12 cellular contexts compared by ENCODE assay signal in the genomic region with DNA sequence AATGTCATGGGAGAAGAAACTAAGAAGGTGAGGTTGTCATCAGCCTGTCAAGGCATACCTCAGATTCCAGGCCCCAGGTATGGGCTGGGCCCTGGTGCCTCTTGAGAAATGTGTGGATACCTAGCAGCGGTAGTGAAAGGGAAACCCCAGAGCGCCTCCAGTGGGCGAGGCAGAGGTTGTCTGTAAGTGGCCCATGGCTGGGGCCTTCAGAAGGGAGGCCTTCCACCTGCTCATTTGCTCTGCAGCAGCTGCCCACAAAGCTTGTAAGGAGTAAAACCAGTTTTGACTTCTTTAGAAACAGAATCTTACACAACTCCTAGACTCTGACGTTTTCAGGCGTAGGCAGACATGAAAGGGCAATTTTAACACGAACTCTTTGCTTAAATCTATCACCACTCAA.
DNase-seq lines count a peak whose midpoint lies in the region; ATAC-seq, FAIRE-seq and TF ChIP-seq lines count a peak whose summit lies in the region.
"Had no signal": no experiment of that assay in that cellular context is flagged by ENCODE, and none has a peak within 500 bp of the region (broad histone marks: within the 10 kb centered on the region; RNA-seq: fewer than 3 reads in every experiment).

No MANE protein-coding gene starts in this region.

- H3K27ac ChIP-seq in kidney (ENCODE audit: low read depth in 2 of 2, low read length in 2 of 2): no peak overlapping the region
- H3K27ac ChIP-seq: heart right ventricle had no signal

- no peaks in the 10 kb centered on the region for H3K9me3 ChIP-seq in kidney (ENCODE audit: control insufficient read depth in 1 of 2, low read length in 2 of 2)
- H3K9me3 ChIP-seq: heart right ventricle had no signal

- FAIRE-seq in kidney (lab: Jason Lieb, UNC): no peak

- no peaks in the 10 kb centered on the region for H3K4me1 ChIP-seq in kidney (ENCODE audit: control insufficient read depth in 1 of 2, insufficient read depth in 1 of 2, low read depth in 1 of 2, low read length in 2 of 2)
- H3K4me1 ChIP-seq: heart right ventricle had no signal

- peak; percentile 26 for DNase-seq in GM12865 (ENCODE audit: low read depth)
- peak; percentile 50 for DNase-seq in NCI-H748 treated with DMSO at 0.1 percent for 48 hours (lab: John Stamatoyannopoulos, UW)
- peak; percentile 89 for DNase-seq in iPS-NIHi7 (ENCODE audit: extremely low spot score)
- DNase-seq in NCI-H2171 treated with DMSO at 0.1 percent for 48 hours (lab: John Stamatoyannopoulos, UW): no peak
- DNase-seq in activated T-cell treated with anti-CD3 and anti-CD28 coated beads for 4 hours: no peak
- DNase-seq in kidney: no peak
- no peak for DNase-seq in left ventricle myocardium superior
- DNase-seq: activated naive CD8-positive, alpha-beta T cell treated with anti-CD3 and anti-CD28 coated beads, Interleukin-2, amount 50 U/mL, for 24 hours; heart right ventricle; substantia nigra; T-cell had no signal

- TF ChIP-seq CTCF in GM12865 (IDR thresholded peaks at IDR 0.05; ENCODE audit: insufficient read depth, low read depth, low read length, missing control alignments) (peak; percentile 34), kidney (IDR thresholded peaks at IDR 0.05; ENCODE audit: borderline replicate concordance, extremely low read depth, insufficient read depth) (no peak)

- no peak overlapping the region for H3K4me3 ChIP-seq in GM12865 (ENCODE audit: low read depth, low read length)
- no peak overlapping the region for H3K4me3 ChIP-seq in kidney (ENCODE audit: low read length in 2 of 2)
- H3K4me3 ChIP-seq: heart right ventricle had no signal

- ATAC-seq in GM21786 (IDR thresholded peaks at IDR 0.05; ENCODE audit: unreplicated experiment): peak; percentile 71
- ATAC-seq in left ventricle myocardium superior: no peak
- ATAC-seq: activated naive CD8-positive, alpha-beta T cell treated with anti-CD3 and anti-CD28 coated beads, Interleukin-2, amount 50 U/mL, for 24 hours; heart right ventricle; T-cell had no signal

- H3K36me3 ChIP-seq in kidney (ENCODE audit: control insufficient read depth in 1 of 2, insufficient read depth in 2 of 2, low read length in 2 of 2): peaks cover 0 to under 1% of the 10 kb centered on the region in 2 donors
- H3K36me3 ChIP-seq: heart right ventricle had no signal

- no peak overlapping the region for H3K9ac ChIP-seq in kidney (ENCODE audit: low read length in 2 of 2)

- intact Hi-C loops in kidney (cut with DNase I) (no loop called here), left ventricle myocardium superior (cut with micrococcal nuclease) (no loop called here)

Comparison
In these comparisons a context has a peak if more than half of its experiments do, and no peak if none do; other contexts are left out.
1. DNase-seq: peak in GM12865 (single experiment), NCI-H748 treated with DMSO at 0.1 percent for 48 hours (single experiment) and iPS-NIHi7 (single experiment); none in NCI-H2171 treated with DMSO at 0.1 percent for 48 hours (single experiment), activated T-cell treated with anti-CD3 and anti-CD28 coated beads for 4 hours (single experiment), kidney (single experiment) and left ventricle myocardium superior (single experiment).